8 cellular contexts compared by ENCODE assay signal in the genomic region with DNA sequence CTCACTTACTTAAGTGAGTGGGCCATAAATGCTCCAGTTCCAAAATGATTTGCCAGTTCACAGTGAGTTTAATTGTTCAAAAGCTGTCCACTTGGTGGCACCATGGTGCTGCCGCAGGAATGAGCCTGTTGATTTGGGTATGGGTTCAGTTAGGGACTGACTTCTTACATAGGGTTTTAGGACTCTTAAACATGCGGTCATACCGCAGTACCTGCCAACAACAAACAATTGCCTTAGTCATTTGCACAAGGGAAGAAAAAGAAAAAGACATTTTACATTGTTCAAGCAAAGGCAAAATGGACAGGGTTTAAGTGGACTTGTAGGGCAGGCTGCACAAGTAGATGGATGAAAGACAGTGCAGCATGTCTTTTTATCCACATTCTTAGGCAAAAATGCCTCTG.
DNase-seq lines count a peak whose midpoint lies in the region; ATAC-seq and TF ChIP-seq lines count a peak whose summit lies in the region.

No MANE protein-coding gene starts in this region.

- intact Hi-C loops in Right ventricle myocardium inferior (cut with DNase I) = no loop called here
- intact Hi-C loops in cardiac septum (cut with DNase I) = no loop called here

- H3K4me3 Mint-ChIP-seq in chondrocyte (ENCODE audit: unreplicated experiment) = no peak overlapping the region
- H3K4me3 Mint-ChIP-seq in stimulated activated memory B cell treated with anti-CD40 and anti-IgM and Interleukin-4, amounts not matched to agents 10 μg/mL and 1 μg/mL and 100 μg/mL, for 72 hours = no peak overlapping the region

- ATAC-seq in Right ventricle myocardium inferior (peak; percentile 59), HG02610 (IDR thresholded peaks at IDR 0.05; ENCODE audit: unreplicated experiment) (peak; percentile 90)
- ATAC-seq in stimulated activated memory B cell treated with anti-CD40 and anti-IgM and Interleukin-4, amounts not matched to agents 10 μg/mL and 1 μg/mL and 100 μg/mL, for 72 hours = peak; percentile 50

- H3K27ac Mint-ChIP-seq in chondrocyte (ENCODE audit: unreplicated experiment) = no peak overlapping the region
- no peak overlapping the region for H3K27ac Mint-ChIP-seq in stimulated activated memory B cell treated with anti-CD40 and anti-IgM and Interleukin-4, amounts not matched to agents 10 μg/mL and 1 μg/mL and 100 μg/mL, for 72 hours

- H3K36me3 Mint-ChIP-seq in chondrocyte (ENCODE audit: low read depth) = peaks cover 6% of the 10 kb centered on the region
- H3K36me3 Mint-ChIP-seq in stimulated activated memory B cell treated with anti-CD40 and anti-IgM and Interleukin-4, amounts not matched to agents 10 μg/mL and 1 μg/mL and 100 μg/mL, for 72 hours = no peaks in the 10 kb centered on the region

- H3K27me3 Mint-ChIP-seq in chondrocyte (ENCODE audit: low read depth) = peaks cover 48% of the 10 kb centered on the region
- H3K27me3 Mint-ChIP-seq in stimulated activated memory B cell treated with anti-CD40 and anti-IgM and Interleukin-4, amounts not matched to agents 10 μg/mL and 1 μg/mL and 100 μg/mL, for 72 hours = peaks cover 39% of the 10 kb centered on the region

- no peaks in the 10 kb centered on the region for H3K4me1 Mint-ChIP-seq in chondrocyte (ENCODE audit: low read depth)
- H3K4me1 Mint-ChIP-seq in stimulated activated memory B cell treated with anti-CD40 and anti-IgM and Interleukin-4, amounts not matched to agents 10 μg/mL and 1 μg/mL and 100 μg/mL, for 72 hours = no peaks in the 10 kb centered on the region

- DNase-seq in Right ventricle myocardium inferior (ENCODE audit: missing footprints) (no peak), cardiac septum (ENCODE audit: low spot score) (no peak), NCI-H1092 treated with DMSO at 0.1 percent for 48 hours (lab: John Stamatoyannopoulos, UW) (peak; percentile 79), SW480 (ENCODE audit: low spot score) (peak; percentile 73), chondrocyte (ENCODE audit: low spot score) (no peak), left kidney (ENCODE audit: low read depth, low spot score) (peak; percentile 86)

- TF ChIP-seq CTCF in chondrocyte (IDR thresholded peaks at IDR 0.05) = peak; percentile 91

- peaks cover 5% of the 10 kb centered on the region for H3K9me3 Mint-ChIP-seq in chondrocyte (ENCODE audit: low read depth)
- no peaks in the 10 kb centered on the region for H3K9me3 Mint-ChIP-seq in stimulated activated memory B cell treated with anti-CD40 and anti-IgM and Interleukin-4, amounts not matched to agents 10 μg/mL and 1 μg/mL and 100 μg/mL, for 72 hours

Comparison
In these comparisons a context has a peak if more than half of its experiments do, and no peak if none do; other contexts are left out.
1. DNase-seq: peak in NCI-H1092 treated with DMSO at 0.1 percent for 48 hours (single experiment), SW480 (single experiment) and left kidney (single experiment); none in Right ventricle myocardium inferior (single experiment), cardiac septum (single experiment) and chondrocyte (single experiment).
2. Peak in every context shown above with its lines, with median percentiles within 50 percentile points of each other: ATAC-seq.